In the genomic region with DNA sequence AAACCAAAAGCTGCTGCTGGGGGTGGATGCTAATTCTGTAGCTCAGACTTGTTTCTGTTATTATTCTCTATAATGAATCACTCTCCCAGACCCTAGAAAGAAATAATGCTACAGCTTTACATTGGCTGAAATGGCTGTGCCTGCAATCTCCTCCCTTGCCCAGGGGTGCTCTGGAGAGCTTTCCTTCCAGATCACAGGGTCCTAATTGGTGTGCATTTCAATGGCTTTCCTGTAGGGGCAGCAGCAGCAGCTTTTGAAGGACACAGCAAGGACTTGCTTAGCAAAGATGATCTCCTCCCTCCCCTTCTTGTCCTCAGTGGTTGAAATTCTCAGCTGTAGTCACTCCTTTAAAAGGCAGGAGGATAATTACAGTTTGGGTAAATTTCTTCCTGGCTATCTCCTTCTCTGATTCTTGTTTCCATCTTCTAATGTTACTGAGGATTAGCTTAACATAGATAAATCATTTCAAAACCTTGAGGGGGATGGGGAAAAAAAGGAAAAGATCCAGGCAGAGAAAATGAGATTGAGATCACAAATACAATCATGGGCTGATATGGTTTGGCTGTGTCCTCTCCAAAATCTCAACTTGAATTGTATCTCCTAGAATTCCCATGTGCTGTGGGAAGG, we compare ENCODE assay signal across 8 cellular contexts.
A peak's percentile ranks its signal among the peaks of the same experiment; 100 is the strongest.
DNase-seq lines count a peak whose midpoint lies in the region; TF ChIP-seq lines count a peak whose summit lies in the region.

No MANE protein-coding gene starts in this region.

- H3K9me3 ChIP-seq in AG04450 (ENCODE audit: control insufficient read depth, insufficient read depth, low read length) (no peaks in the 10 kb centered on the region), HEK293 (ENCODE audit: control insufficient read depth, insufficient read depth, low read depth, low read length) (no peaks in the 10 kb centered on the region)

- H3K4me1 ChIP-seq in HEK293 (ENCODE audit: control insufficient read depth, insufficient read depth, low read length): no peaks in the 10 kb centered on the region

- TF ChIP-seq CTCF in AG04450 (IDR thresholded peaks at IDR 0.05; ENCODE audit: low read depth, low read length): peak; percentile 71
- TF ChIP-seq CTCF in GM12874 (IDR thresholded peaks at IDR 0.05; ENCODE audit: insufficient read depth, low read depth, low read length): peak; percentile 63; the same call in 1 of the 2 replicates
- peak; percentile 44 for TF ChIP-seq CTCF in HEK293 (tag by site-specific recombination; IDR thresholded peaks at IDR 0.05)
- peak; percentile 50 for TF ChIP-seq CTCF in WI38 (IDR thresholded peaks at IDR 0.05; ENCODE audit: low read depth, low read length)

- CTCF ChIA-PET in AG04450 (lab: Charles Lee): interaction anchor here (0.6 to 1.7 kb wide), 17 partner anchors 10 to 618 kb away, joined by 3 to 6 read pairs (median 3); no protein-coding TSS in a partner anchor
- CTCF ChIA-PET in HEK293 (lab: Yijun Ruan, JAX): interaction anchor here (0.5 to 1.3 kb wide), 18 partner anchors 13 to 338 kb away, joined by 3 to 12 read pairs (median 3); no protein-coding TSS in a partner anchor

- no peak overlapping the region for H3K27ac ChIP-seq in AG04450 (ENCODE audit: low read depth, low read length)
- no peak overlapping the region for H3K27ac ChIP-seq in HEK293 (ENCODE audit: extremely low read depth, low read depth, low read length)

- POLR2A ChIA-PET in AG04450 (lab: Yijun Ruan, JAX) (no interaction called here), HEK293 (lab: Yijun Ruan, JAX) (no interaction called here)

- no peak for DNase-seq in AG04450 (ENCODE audit: low read depth, low spot score)
- DNase-seq in LoVo (ENCODE audit: low spot score): peak; percentile 60
- DNase-seq in iris pigment epithelial cell (ENCODE audit: low read depth): peak; percentile 69
- no peak for DNase-seq in mucosa of gallbladder (ENCODE audit: low spot score)
- no peak for DNase-seq in stimulated activated naive CD4-positive, alpha-beta T cell treated with Interleukin-2 at 50 U/mL for 16 hours (lab: John Stamatoyannopoulos, UW)

- no peak overlapping the region for H3K4me3 ChIP-seq in AG04450 (ENCODE audit: low read depth, low read length)
- no peak overlapping the region for H3K4me3 ChIP-seq in HEK293 (ENCODE audit: low read depth, low read length)
- no peak overlapping the region for H3K4me3 ChIP-seq in WI38 (ENCODE audit: low read depth, low read length)

- H3K36me3 ChIP-seq in HEK293 (ENCODE audit: control insufficient read depth in 2 of 2, insufficient read depth in 1 of 2, low read length in 2 of 2): no peaks in the 10 kb centered on the region

- no peaks in the 10 kb centered on the region for H3K27me3 ChIP-seq in AG04450 (ENCODE audit: control insufficient read depth, insufficient read depth, low read length)

TF ChIP-seq in HEK293, 187 proteins besides CTCF, POLR2A, EP300 and RAD21:
- TF ChIP-seq ZNF341 (tag by site-specific recombination; IDR thresholded peaks at IDR 0.05; ENCODE audit: low read depth): peak; percentile 56
- TF ChIP-seq ZNF623 (tag by site-specific recombination; IDR thresholded peaks at IDR 0.05): no peak

Comparison
In these comparisons a context has a peak if more than half of its experiments do, and no peak if none do; other contexts are left out.
1. DNase-seq: peak in LoVo (single experiment) and iris pigment epithelial cell (single experiment); none in AG04450 (single experiment), mucosa of gallbladder (single experiment) and stimulated activated naive CD4-positive, alpha-beta T cell treated with Interleukin-2 at 50 U/mL for 16 hours (single experiment).
2. Peak in every context shown above with its lines, with median percentiles within 50 percentile points of each other: CTCF ChIP-seq.